ENCODE assay signal across 8 cellular contexts in genomic region chr10:96587255-96588059, GRCh38. TPM values are rescaled to one million over a fixed set of nuclear protein-coding genes. Genes with fewer than 3 reads are reported as not detected.
DNase-seq lines count a peak whose midpoint lies in the region; FAIRE-seq and TF ChIP-seq lines count a peak whose summit lies in the region.

No MANE protein-coding gene starts in this region.

- no peaks in the 10 kb centered on the region for H3K36me3 ChIP-seq in HUES64 (ENCODE audit: insufficient read depth, low read length)
- H3K36me3 ChIP-seq in SK-N-MC (ENCODE audit: insufficient read depth, low read length): no peaks in the 10 kb centered on the region
- no peaks in the 10 kb centered on the region for H3K36me3 ChIP-seq in ectodermal cell (ENCODE audit: control insufficient read depth, insufficient read depth, low read length)

- no peak for TF ChIP-seq POLR2A in GM12892 (IDR thresholded peaks at IDR 0.05; ENCODE audit: low read depth, low read length)

- H3K27ac ChIP-seq in HUES64 (ENCODE audit: low read depth, low read length): peak overlapping the region; percentile 96
- H3K27ac ChIP-seq in SK-N-MC: peak overlapping the region; percentile 87
- peak overlapping the region; percentile 93 for H3K27ac ChIP-seq in ectodermal cell (ENCODE audit: insufficient read depth, low read depth, low read length, poor library complexity, severe bottlenecking)
- H3K27ac ChIP-seq in substantia nigra (ENCODE audit: low read depth, low read length, poor library complexity, severe bottlenecking): peak overlapping the region; percentile 90

- H3K4me3 ChIP-seq in HUES64 (ENCODE audit: low read length) (peak overlapping the region; percentile 81), SK-N-MC (peak overlapping the region; percentile 83), ectodermal cell (ENCODE audit: insufficient read depth, low read depth, low read length) (peak overlapping the region; percentile 94)

- H3K9me3 ChIP-seq in HUES64 (ENCODE audit: insufficient read depth, low read depth, low read length) (no peaks in the 10 kb centered on the region), SK-N-MC (ENCODE audit: low read depth, low read length) (no peaks in the 10 kb centered on the region), ectodermal cell (ENCODE audit: control insufficient read depth, low read length) (no peaks in the 10 kb centered on the region)

- H3K9ac ChIP-seq in HUES64 (ENCODE audit: low read depth, low read length): peak overlapping the region; percentile 92
- peak overlapping the region; percentile 94 for H3K9ac ChIP-seq in SK-N-MC (ENCODE audit: insufficient read length)

- H3K4me1 ChIP-seq in HUES64 (ENCODE audit: insufficient read depth, low read length) (peaks cover 20% of the 10 kb centered on the region), ectodermal cell (ENCODE audit: control insufficient read depth, insufficient read depth, low read length) (peaks cover 8% of the 10 kb centered on the region)

- H3K27me3 ChIP-seq in HUES64 (ENCODE audit: insufficient read depth, low read length) (no peaks in the 10 kb centered on the region), ectodermal cell (ENCODE audit: control insufficient read depth, insufficient read depth, low read length, poor library complexity, severe bottlenecking) (no peaks in the 10 kb centered on the region)

- WGBS in HUES64: 22% methylated on average over 25 of the region's 25 CpGs
- 23% methylated on average over 25 of the region's 25 CpGs for WGBS in ectodermal cell, 2 experiments

- DNase-seq in NCI-H1417 (lab: John Stamatoyannopoulos, UW) (peak; percentile 31 to 79 (median 63)), NCI-H1417 treated with DMSO at 0.1 percent for 48 hours (lab: John Stamatoyannopoulos, UW) (no peak), SK-N-MC (ENCODE audit: low read depth, low spot score) (no peak), medulla oblongata (ENCODE audit: extremely low spot score) (peak; percentile 54), substantia nigra (lab: John Stamatoyannopoulos, UW) (peak in 15 of 49 donors; percentile 42 to 79 (median 57)), GM12892 (ENCODE audit: insufficient read length) (no peak)

- FAIRE-seq in GM12892 (lab: Jason Lieb, UNC): no peak

RNA-seq across cellular contexts. Expression of gene TM9SF3, which starts 0.6 kb away (rescaled TPM):
- 62.4 TPM for polyA plus RNA-seq in HUES64 (2013, experiment 1 of 2)
- 68.2 TPM for polyA plus RNA-seq in HUES64 (2013, experiment 2 of 2)
- 134 TPM for polyA plus RNA-seq in ectodermal cell (2013, experiment 1 of 4)
- polyA plus RNA-seq in ectodermal cell (2013, experiment 2 of 4): 163 TPM
- polyA plus RNA-seq in ectodermal cell (2013, experiment 3 of 4): 70.0 TPM
- 77.8 TPM for polyA plus RNA-seq in ectodermal cell (2013, experiment 4 of 4)
- polyA plus RNA-seq in GM12892 (2012; ENCODE audit: missing spikeins): 45.5 TPM

Comparison
In these comparisons a context has a peak if more than half of its experiments do, and no peak if none do; other contexts are left out.
1. DNase-seq: peak in NCI-H1417 (3 of 3) and medulla oblongata (single experiment); none in NCI-H1417 treated with DMSO at 0.1 percent for 48 hours (single experiment), SK-N-MC (single experiment) and GM12892 (single experiment).
2. Peak in every context shown above with its lines, with median percentiles within 50 percentile points of each other: H3K27ac ChIP-seq and H3K4me3 ChIP-seq.